In genomic region chr3:3851621-3852323, GRCh38 we compare ENCODE assay signal across 17 cellular contexts. TPM values are rescaled to one million over a fixed set of nuclear protein-coding genes. Genes with fewer than 3 reads are reported as not detected.
A peak's percentile ranks its signal among the peaks of the same experiment; 100 is the strongest.
DNase-seq lines count a peak whose midpoint lies in the region; ATAC-seq, FAIRE-seq and TF ChIP-seq lines count a peak whose summit lies in the region.
"Had no signal": no experiment of that assay in that cellular context is flagged by ENCODE, and none has a peak within 500 bp of the region (broad histone marks: within the 10 kb centered on the region; RNA-seq: fewer than 3 reads in every experiment).

No MANE protein-coding gene starts in this region.

- ATAC-seq in HG02678 (IDR thresholded peaks at IDR 0.05; ENCODE audit: unreplicated experiment) (peak; percentile 82), HG03520 (IDR thresholded peaks at IDR 0.05; ENCODE audit: unreplicated experiment) (peak; percentile 97)
- ATAC-seq: lower lobe of right lung had no signal

- no peak for TF ChIP-seq CTCF in GM10266 (IDR thresholded peaks at IDR 0.05; ENCODE audit: control insufficient read depth, insufficient read depth, low read depth, missing control alignments)
- no peak for TF ChIP-seq CTCF in dorsolateral prefrontal cortex (IDR thresholded peaks at IDR 0.05 in 54 of 56, conservative IDR thresholded peaks at IDR 0.05 in 2 of 56; ENCODE audit: low read depth in 1 of 56, partially characterized antibody in 56 of 56)

- H3K27ac ChIP-seq in dorsolateral prefrontal cortex: no peak overlapping the region
- H3K27ac ChIP-seq: KMS-11, lower lobe of right lung, tibial nerve had no signal

- peak; percentile 49 for FAIRE-seq in GM19239 (lab: Jason Lieb, UNC)

- H3K27me3 ChIP-seq in dorsolateral prefrontal cortex: no peaks in the 10 kb centered on the region
- H3K27me3 ChIP-seq: tibial nerve had no signal

- no peak overlapping the region for H3K4me3 ChIP-seq in dorsolateral prefrontal cortex
- H3K4me3 ChIP-seq: lower lobe of right lung, tibial nerve had no signal

- intact Hi-C loops in dorsolateral prefrontal cortex (cut with DNase I): no loop called here

- DNase-seq in GM10266 (ENCODE audit: extremely low spot score): peak; percentile 8
- DNase-seq in GM19239 (ENCODE audit: insufficient read length, low spot score): no peak
- DNase-seq in cerebellar cortex (ENCODE audit: low spot score): no peak
- DNase-seq in dorsolateral prefrontal cortex: no peak
- no peak for DNase-seq in NCI-H2081 treated with DMSO at 0.1 percent for 48 hours (lab: John Stamatoyannopoulos, UW)
- DNase-seq in GOT3 (lab: John Stamatoyannopoulos, UW): no peak
- DNase-seq: activated naive CD4-positive, alpha-beta T cell treated with Interleukin-2 at 50 U/mL for 16 hours; dermis blood vessel endothelial cell; DND-41; lower lobe of right lung; NCI-H446; posterior cingulate gyrus; SIG-M5 had no signal

RNA-seq across cellular contexts. Expression of gene LRRN1, which starts 52.5 kb away (rescaled TPM):
- total RNA-seq in dorsolateral prefrontal cortex: 10 to 100 TPM; 11.3 to 52.5 (median 29.7) TPM
- total RNA-seq: dermis blood vessel endothelial cell had no signal
